19 cellular contexts compared by ENCODE assay signal in the genomic region with DNA sequence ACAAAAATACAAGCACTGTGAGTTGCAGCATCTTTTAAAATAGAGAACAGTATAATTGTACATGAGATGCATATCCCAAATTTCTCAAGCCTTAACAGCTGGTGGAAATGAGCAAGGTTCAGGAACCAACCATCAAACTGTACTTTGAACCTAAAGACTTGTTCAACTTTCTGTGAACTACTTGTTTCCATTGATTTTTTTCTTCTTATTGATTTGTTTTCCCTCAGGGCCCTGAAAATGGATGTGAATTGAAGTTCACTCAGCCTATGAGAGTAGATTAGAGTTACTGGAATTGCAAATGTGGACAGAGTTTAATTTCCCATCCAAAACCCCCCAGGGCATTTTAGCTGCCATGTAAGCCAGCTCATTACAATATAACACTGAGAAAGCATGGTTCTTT.
DNase-seq lines count a peak whose midpoint lies in the region; ATAC-seq and TF ChIP-seq lines count a peak whose summit lies in the region.
"Had no signal": no experiment of that assay in that cellular context is flagged by ENCODE, and none has a peak within 500 bp of the region (broad histone marks: within the 10 kb centered on the region; RNA-seq: fewer than 3 reads in every experiment).

No MANE protein-coding gene starts in this region.

- H3K36me3 Mint-ChIP-seq in Calu3 (ENCODE audit: insufficient read depth, unreplicated experiment) = peaks cover 15% of the 10 kb centered on the region
- H3K36me3 Mint-ChIP-seq in glutamatergic neuron (ENCODE audit: unreplicated experiment) = no peaks in the 10 kb centered on the region
- H3K36me3 Mint-ChIP-seq in neural progenitor cell = no peaks in the 10 kb centered on the region
- H3K36me3 Mint-ChIP-seq: CD14-positive monocyte; CD8-positive, alpha-beta memory T cell had no signal

- H3K4me1 Mint-ChIP-seq in Calu3 (ENCODE audit: low read depth, unreplicated experiment) = peaks cover 36% of the 10 kb centered on the region
- H3K4me1 Mint-ChIP-seq in glutamatergic neuron (ENCODE audit: low read depth, unreplicated experiment) = peaks cover 35% of the 10 kb centered on the region
- H3K4me1 Mint-ChIP-seq in neural progenitor cell = peaks cover 7% of the 10 kb centered on the region
- H3K4me1 Mint-ChIP-seq: B cell; CD14-positive monocyte; CD8-positive, alpha-beta memory T cell had no signal

- no peaks in the 10 kb centered on the region for H3K9me3 ChIP-seq in neural progenitor cell (ENCODE audit: low read depth)

- H3K36me3 ChIP-seq in neural progenitor cell = no peaks in the 10 kb centered on the region
- H3K36me3 ChIP-seq: BLaER1 treated with 17β-estradiol and CSF1 and Interleukin-3, amounts not matched to agents 10 nM and 100 nM had no signal

- H3K4me3 Mint-ChIP-seq in Calu3 (ENCODE audit: low read depth, unreplicated experiment) (peak overlapping the region; percentile 64), glutamatergic neuron (ENCODE audit: unreplicated experiment) (no peak overlapping the region), neural progenitor cell (no peak overlapping the region)
- H3K4me3 Mint-ChIP-seq: B cell; CD14-positive monocyte; CD4-positive, alpha-beta T cell; CD8-positive, alpha-beta memory T cell had no signal

- intact Hi-C loops in Calu3 (cut with micrococcal nuclease; ENCODE audit: unreplicated experiment) = loop anchor here (1.0 to 10.0 kb wide), 5 partner anchors 104 to 1128 kb away; no protein-coding TSS in a partner anchor
- intact Hi-C loops in posterior cingulate gyrus (cut with DNase I) = no loop called here

- peaks cover 6% of the 10 kb centered on the region for H3K4me1 ChIP-seq in neural progenitor cell
- H3K4me1 ChIP-seq: BLaER1 treated with 17β-estradiol and CSF1 and Interleukin-3, amounts not matched to agents 10 nM and 100 nM had no signal

- BruUV-seq in Calu3 (replicated peaks; lab: Mats Ljungman, UMichigan) = no TSS peak

- peak overlapping the region; percentile 71 for H3K27ac Mint-ChIP-seq in Calu3 (ENCODE audit: unreplicated experiment)
- H3K27ac Mint-ChIP-seq in glutamatergic neuron (ENCODE audit: unreplicated experiment) = no peak overlapping the region
- H3K27ac Mint-ChIP-seq in neural progenitor cell = no peak overlapping the region
- H3K27ac Mint-ChIP-seq: B cell; CD14-positive monocyte; CD4-positive, alpha-beta T cell; CD8-positive, alpha-beta memory T cell had no signal

- CTCF ChIA-PET in Calu3 (lab: Charles Lee) = interaction anchor here (0.5 to 2.0 kb wide), 3 partner anchors 9 to 201 kb away, joined by 4 to 8 read pairs (median 4); no protein-coding TSS in a partner anchor

- no peak for ATAC-seq in left lobe of liver
- ATAC-seq: GM12878, HCT116 had no signal

- H3K9ac ChIP-seq in neural progenitor cell = no peak overlapping the region
- H3K9ac ChIP-seq: BLaER1 treated with 17β-estradiol and CSF1 and Interleukin-3, amounts not matched to agents 10 nM and 100 nM; GM23248 had no signal

- no peaks in the 10 kb centered on the region for H3F3A ChIP-seq in neural progenitor cell (ENCODE audit: low read depth)

- H3K27me3 Mint-ChIP-seq in Calu3 (ENCODE audit: unreplicated experiment) = no peaks in the 10 kb centered on the region
- H3K27me3 Mint-ChIP-seq in glutamatergic neuron (ENCODE audit: unreplicated experiment) = no peaks in the 10 kb centered on the region
- H3K27me3 Mint-ChIP-seq in neural progenitor cell (ENCODE audit: insufficient read depth, low read depth) = no peaks in the 10 kb centered on the region
- H3K27me3 Mint-ChIP-seq: B cell; CD4-positive, alpha-beta T cell; CD8-positive, alpha-beta memory T cell had no signal

- H3K27ac ChIP-seq in neural progenitor cell = no peak overlapping the region
- H3K27ac ChIP-seq: BLaER1 treated with 17β-estradiol and CSF1 and Interleukin-3, amounts not matched to agents 10 nM and 100 nM; GM23248 had no signal

- H3K9me3 Mint-ChIP-seq in Calu3 (ENCODE audit: low read depth, unreplicated experiment) = peaks cover 5% of the 10 kb centered on the region
- H3K9me3 Mint-ChIP-seq in glutamatergic neuron (ENCODE audit: unreplicated experiment) = peaks cover 3% of the 10 kb centered on the region
- no peaks in the 10 kb centered on the region for H3K9me3 Mint-ChIP-seq in neural progenitor cell

- no peak overlapping the region for H3K4me3 ChIP-seq in neural progenitor cell
- H3K4me3 ChIP-seq: BLaER1 treated with 17β-estradiol and CSF1 and Interleukin-3, amounts not matched to agents 10 nM and 100 nM; GM12878; GM23248 had no signal

- H2AFZ ChIP-seq in neural progenitor cell (replicated peaks) = peak overlapping the region; percentile 8
- H2AFZ ChIP-seq: GM23248 had no signal

- H4K20me1 ChIP-seq in neural progenitor cell (ENCODE audit: low read depth) = no peaks in the 10 kb centered on the region
- H4K20me1 ChIP-seq: BLaER1 treated with 17β-estradiol and CSF1 and Interleukin-3, amounts not matched to agents 10 nM and 100 nM had no signal

- DNase-seq in Calu3 (peak; percentile 72), glutamatergic neuron (peak; percentile 28), neural progenitor cell (ENCODE audit: low spot score) (no peak), retina (peak; percentile 28), left lobe of liver (ENCODE audit: low spot score) (no peak), posterior cingulate gyrus (no peak), nucleus accumbens (lab: John Stamatoyannopoulos, UW) (no peak)
- DNase-seq: CD4-positive, alpha-beta T cell; CD8-positive, alpha-beta memory T cell; DMS79; EL; GDM1; GM23248; H7 had no signal

- TF ChIP-seq CTCF in Calu3 (IDR thresholded peaks at IDR 0.05; ENCODE audit: unreplicated experiment) (no peak), glutamatergic neuron (IDR thresholded peaks at IDR 0.05; ENCODE audit: partially characterized antibody, unreplicated experiment) (no peak), neural progenitor cell (IDR thresholded peaks at IDR 0.05) (no peak)

- no peaks in the 10 kb centered on the region for H3K79me2 ChIP-seq in neural progenitor cell (ENCODE audit: low read depth)

- no peak overlapping the region for H3K4me2 ChIP-seq in neural progenitor cell
- H3K4me2 ChIP-seq: BLaER1 treated with 17β-estradiol and CSF1 and Interleukin-3, amounts not matched to agents 10 nM and 100 nM had no signal

- H3K27me3 ChIP-seq in neural progenitor cell = no peaks in the 10 kb centered on the region
- H3K27me3 ChIP-seq: BLaER1 treated with 17β-estradiol and CSF1 and Interleukin-3, amounts not matched to agents 10 nM and 100 nM had no signal

Comparison
In these comparisons a context has a peak if more than half of its experiments do, and no peak if none do; other contexts are left out.
1. DNase-seq: peak in Calu3 (single experiment), glutamatergic neuron (single experiment) and retina (single experiment); none in neural progenitor cell (single experiment), left lobe of liver (single experiment), posterior cingulate gyrus (0 of 10) and nucleus accumbens (0 of 56).